Comparison of ENCODE assay signal across 8 cellular contexts in genomic region chr17:19762515-19762961, GRCh38.
A peak's percentile ranks its signal among the peaks of the same experiment; 100 is the strongest.
DNase-seq lines count a peak whose midpoint lies in the region; ATAC-seq and TF ChIP-seq lines count a peak whose summit lies in the region.

No MANE protein-coding gene starts in this region.

- H3K36me3 ChIP-seq in GM06990 (ENCODE audit: control insufficient read depth, insufficient read depth, low read length): no peaks in the 10 kb centered on the region

- DNase-seq in GM06990 (ENCODE audit: extremely low read depth, insufficient read length) (no peak), NAMALWA (ENCODE audit: low spot score) (peak; percentile 67), caudate nucleus (lab: John Stamatoyannopoulos, UW) (peak in 53 of 61 donors; percentile 12 to 75 (median 41)), kidney glomerular epithelial cell (lab: John Stamatoyannopoulos, UW) (peak; percentile 43)
- DNase-seq in stimulated activated CD4-positive, alpha-beta T cell treated with anti-CD3 and anti-CD28 coated beads, Interleukin-4, amount 100 ng/mL, for 1 hour: peak; percentile 63

- H3K27ac ChIP-seq in caudate nucleus (ENCODE audit: low read depth, low read length): no peak overlapping the region

- no peak overlapping the region for H3K4me3 ChIP-seq in GM06990 (replicated peaks; ENCODE audit: low read depth, low read length)
- no peak overlapping the region for H3K4me3 ChIP-seq in WI38 (ENCODE audit: low read depth, low read length)

- H3K27me3 ChIP-seq in GM06990 (replicated peaks; ENCODE audit: control insufficient read depth, insufficient read depth, low read length): no peaks in the 10 kb centered on the region

- peak; percentile 82 for TF ChIP-seq CTCF in GM06990 (IDR thresholded peaks at IDR 0.05; ENCODE audit: insufficient read depth, low read length, poor library complexity, severe bottlenecking)
- TF ChIP-seq CTCF in WI38 (IDR thresholded peaks at IDR 0.05; ENCODE audit: low read depth, low read length): peak; percentile 74

- ATAC-seq in HG02678 (IDR thresholded peaks at IDR 0.05; ENCODE audit: unreplicated experiment) (no peak), HG03571 (IDR thresholded peaks at IDR 0.05; ENCODE audit: unreplicated experiment) (no peak)
